In the genomic region with DNA sequence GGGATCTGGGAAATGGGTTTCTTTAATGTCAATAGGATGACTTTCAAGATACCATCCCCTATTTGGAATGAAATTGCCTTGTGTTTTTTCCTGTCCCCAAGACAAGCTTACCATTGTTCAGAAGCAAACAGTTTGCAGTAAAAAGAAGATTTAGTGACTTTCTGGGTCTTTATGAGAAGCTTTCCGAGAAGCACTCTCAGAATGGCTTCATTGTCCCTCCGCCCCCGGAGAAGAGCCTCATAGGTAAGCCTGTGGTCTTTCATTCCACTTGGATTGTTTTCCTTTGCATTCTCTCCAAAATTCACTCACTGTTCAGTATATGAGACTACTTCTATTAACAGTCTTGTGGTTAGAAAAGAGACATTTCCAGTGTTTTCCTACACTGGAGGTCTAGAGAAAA, we compare ENCODE assay signal across 16 cellular contexts. TPM values are rescaled to one million over a fixed set of nuclear protein-coding genes. Genes with fewer than 3 reads are reported as not detected.
A peak's percentile ranks its signal among the peaks of the same experiment; 100 is the strongest.
DNase-seq lines count a peak whose midpoint lies in the region; ATAC-seq and TF ChIP-seq lines count a peak whose summit lies in the region.
"Had no signal": no experiment of that assay in that cellular context is flagged by ENCODE, and none has a peak within 500 bp of the region (broad histone marks: within the 10 kb centered on the region; RNA-seq: fewer than 3 reads in every experiment).

No MANE protein-coding gene starts in this region.

- no peaks in the 10 kb centered on the region for H3K27me3 ChIP-seq in dorsolateral prefrontal cortex
- H3K27me3 ChIP-seq: BLaER1 treated with 17β-estradiol and CSF1 and Interleukin-3, amounts not matched to agents 10 nM and 100 nM had no signal

- peaks cover 90% of the 10 kb centered on the region for H3K36me3 Mint-ChIP-seq in activated T-cell treated with anti-CD3 and anti-CD28 coated beads, Interleukin-2, amount 50 U/mL, for 24 hours (ENCODE audit: low read depth)
- peaks cover 35% of the 10 kb centered on the region for H3K36me3 Mint-ChIP-seq in activated T-cell treated with anti-CD3 and anti-CD28 coated beads, Interleukin-2, amount 50 U/mL, for 4 hours (ENCODE audit: insufficient read depth)
- H3K36me3 Mint-ChIP-seq in nephron progenitor cell (ENCODE audit: low read depth) (peaks cover 66% of the 10 kb centered on the region), MCF 10A (ENCODE audit: insufficient read depth, unreplicated experiment) (peaks cover 95% of the 10 kb centered on the region)

- H3K4me1 Mint-ChIP-seq in activated T-cell treated with anti-CD3 and anti-CD28 coated beads, Interleukin-2, amount 50 U/mL, for 24 hours (ENCODE audit: low read depth): no peaks in the 10 kb centered on the region
- H3K4me1 Mint-ChIP-seq in activated T-cell treated with anti-CD3 and anti-CD28 coated beads, Interleukin-2, amount 50 U/mL, for 4 hours (ENCODE audit: low read depth): no peaks in the 10 kb centered on the region
- H3K4me1 Mint-ChIP-seq in nephron progenitor cell (peaks cover 10% of the 10 kb centered on the region), MCF 10A (ENCODE audit: insufficient read depth, unreplicated experiment) (no peaks in the 10 kb centered on the region)

- no peak overlapping the region for H3K4me3 Mint-ChIP-seq in activated T-cell treated with anti-CD3 and anti-CD28 coated beads, Interleukin-2, amount 50 U/mL, for 24 hours
- H3K4me3 Mint-ChIP-seq in activated T-cell treated with anti-CD3 and anti-CD28 coated beads, Interleukin-2, amount 50 U/mL, for 4 hours: no peak overlapping the region
- H3K4me3 Mint-ChIP-seq in nephron progenitor cell (no peak overlapping the region), MCF 10A (ENCODE audit: unreplicated experiment) (no peak overlapping the region)
- H3K4me3 Mint-ChIP-seq: CD4-positive, CD25-positive, alpha-beta regulatory T cell had no signal

- H3K27ac ChIP-seq in dorsolateral prefrontal cortex (peak overlapping the region in 57 of 59 donors; percentile 74 to 99 (median 94)), temporal lobe (ENCODE audit: low read depth, low read length) (peak overlapping the region; percentile 72)
- H3K27ac ChIP-seq: 22Rv1; BLaER1 treated with 17β-estradiol and CSF1 and Interleukin-3, amounts not matched to agents 10 nM and 100 nM; HL-60 had no signal

- TF ChIP-seq CTCF in dorsolateral prefrontal cortex (IDR thresholded peaks at IDR 0.05 in 54 of 56, conservative IDR thresholded peaks at IDR 0.05 in 2 of 56; ENCODE audit: low read depth in 1 of 56, partially characterized antibody in 56 of 56) (no peak), nephron progenitor cell (IDR thresholded peaks at IDR 0.05) (no peak), MCF 10A (IDR thresholded peaks at IDR 0.05; ENCODE audit: unreplicated experiment) (no peak)

- POLR2A ChIA-PET in MCF 10A (lab: Yijun Ruan, JAX): no interaction called here

- intact Hi-C loops in dorsolateral prefrontal cortex (cut with DNase I): no loop called here
- intact Hi-C loops in MCF 10A (cut with micrococcal nuclease): no loop called here

- H3K27ac Mint-ChIP-seq in activated T-cell treated with anti-CD3 and anti-CD28 coated beads, Interleukin-2, amount 50 U/mL, for 24 hours: peak overlapping the region; percentile 20
- H3K27ac Mint-ChIP-seq in nephron progenitor cell (peak overlapping the region; percentile 33), MCF 10A (ENCODE audit: low read depth, unreplicated experiment) (no peak overlapping the region)

- H3K27me3 Mint-ChIP-seq in activated T-cell treated with anti-CD3 and anti-CD28 coated beads, Interleukin-2, amount 50 U/mL, for 24 hours: no peaks in the 10 kb centered on the region
- no peaks in the 10 kb centered on the region for H3K27me3 Mint-ChIP-seq in activated T-cell treated with anti-CD3 and anti-CD28 coated beads, Interleukin-2, amount 50 U/mL, for 4 hours (ENCODE audit: low read depth)
- H3K27me3 Mint-ChIP-seq in nephron progenitor cell (ENCODE audit: low read depth, poor library complexity) (no peaks in the 10 kb centered on the region), MCF 10A (ENCODE audit: insufficient read depth, unreplicated experiment) (no peaks in the 10 kb centered on the region)
- H3K27me3 Mint-ChIP-seq: CD4-positive, CD25-positive, alpha-beta regulatory T cell had no signal

- BruUV-seq in MCF 10A (replicated peaks; lab: Mats Ljungman, UMichigan): no TSS peak

- DNase-seq in activated T-cell treated with anti-CD3 and anti-CD28 coated beads, Interleukin-2, amount 50 U/mL, for 24 hours: no peak
- DNase-seq in activated T-cell treated with anti-CD3 and anti-CD28 coated beads, Interleukin-2, amount 50 U/mL, for 4 hours: no peak
- DNase-seq in dorsolateral prefrontal cortex (no peak), nephron progenitor cell (no peak), NCI-H524 treated with DMSO at 0.1 percent for 48 hours (lab: John Stamatoyannopoulos, UW) (no peak), MCF 10A (ENCODE audit: unreplicated experiment) (no peak)
- DNase-seq: AML-193; Calu3; CD4-positive, CD25-positive, alpha-beta regulatory T cell; DMS79 had no signal

- no peak overlapping the region for H3K4me3 ChIP-seq in dorsolateral prefrontal cortex
- H3K4me3 ChIP-seq: BLaER1 treated with 17β-estradiol and CSF1 and Interleukin-3, amounts not matched to agents 10 nM and 100 nM had no signal

- ATAC-seq in activated T-cell treated with anti-CD3 and anti-CD28 coated beads, Interleukin-2, amount 50 U/mL, for 4 hours: no peak
- no peak for ATAC-seq in GM18858 (IDR thresholded peaks at IDR 0.05; ENCODE audit: unreplicated experiment)
- ATAC-seq: HCT116 had no signal

- H3K9me3 Mint-ChIP-seq in activated T-cell treated with anti-CD3 and anti-CD28 coated beads, Interleukin-2, amount 50 U/mL, for 24 hours: no peaks in the 10 kb centered on the region
- no peaks in the 10 kb centered on the region for H3K9me3 Mint-ChIP-seq in activated T-cell treated with anti-CD3 and anti-CD28 coated beads, Interleukin-2, amount 50 U/mL, for 4 hours
- H3K9me3 Mint-ChIP-seq in nephron progenitor cell (no peaks in the 10 kb centered on the region), MCF 10A (ENCODE audit: unreplicated experiment) (no peaks in the 10 kb centered on the region)
- H3K9me3 Mint-ChIP-seq: CD4-positive, CD25-positive, alpha-beta regulatory T cell had no signal

- CTCF ChIA-PET in MCF 10A (lab: Yijun Ruan, JAX): interaction anchor here (0.6 to 1.6 kb wide), 3 partner anchors 28 to 526 kb away, joined by 3 to 5 read pairs (median 4); no protein-coding TSS in a partner anchor

RNA-seq across cellular contexts. Expression of a gene that starts 25.6 kb away (rescaled TPM):
- total RNA-seq in activated T-cell treated with anti-CD3 and anti-CD28 coated beads, Interleukin-2, amount 50 U/mL, for 4 hours: under 1 TPM; 0.26 to 0.35 (median 0.30) TPM
- total RNA-seq in dorsolateral prefrontal cortex: 10 to 100 TPM in 113 of 120 experiments, 1 to 10 TPM in 7; 3.1 to 59.1 (median 19.8) TPM
- total RNA-seq in temporal lobe: 4.2 TPM
- 0.16 and 0.25 TPM in 2 replicates for total RNA-seq in MCF 10A (2022)

RNA-seq across cellular contexts. Expression of a gene that starts 30.2 kb away (rescaled TPM):
- total RNA-seq in activated T-cell treated with anti-CD3 and anti-CD28 coated beads, Interleukin-2, amount 50 U/mL, for 4 hours: 10 to 100 TPM; 88.4 to 96.4 (median 93.6) TPM
- 100 to 1,000 TPM in 82 of 120 experiments, 10 to 100 TPM in 38; 71.7 to 193 (median 110) TPM for total RNA-seq in dorsolateral prefrontal cortex
- 26.8 TPM for total RNA-seq in temporal lobe
- total RNA-seq in MCF 10A (2022): 70.2 and 83.6 TPM in 2 replicates

RNA-seq across cellular contexts. Expression of a gene that starts 32.3 kb away (rescaled TPM):
- total RNA-seq in activated T-cell treated with anti-CD3 and anti-CD28 coated beads, Interleukin-2, amount 50 U/mL, for 4 hours: 10 to 100 TPM; 37.5 to 45.4 (median 44.1) TPM
- total RNA-seq in dorsolateral prefrontal cortex: 10 to 100 TPM; 13.7 to 37.5 (median 22.9) TPM
- 29.0 TPM for total RNA-seq in temporal lobe
- total RNA-seq in MCF 10A (2022): 38.7 and 44.7 TPM in 2 replicates

RNA-seq across cellular contexts. Expression of a gene that starts 36.8 kb away (rescaled TPM):
- 100 to 1,000 TPM; 411 to 479 (median 433) TPM for total RNA-seq in activated T-cell treated with anti-CD3 and anti-CD28 coated beads, Interleukin-2, amount 50 U/mL, for 4 hours
- total RNA-seq in dorsolateral prefrontal cortex: 100 to 1,000 TPM in 85 of 120 experiments, 10 to 100 TPM in 35; 75.2 to 173 (median 106) TPM
- total RNA-seq in temporal lobe: 88.0 TPM
- total RNA-seq in MCF 10A (2022): 874 and 1,247 TPM in 2 replicates
